Comparison of ENCODE assay signal across 8 cellular contexts in the genomic region with DNA sequence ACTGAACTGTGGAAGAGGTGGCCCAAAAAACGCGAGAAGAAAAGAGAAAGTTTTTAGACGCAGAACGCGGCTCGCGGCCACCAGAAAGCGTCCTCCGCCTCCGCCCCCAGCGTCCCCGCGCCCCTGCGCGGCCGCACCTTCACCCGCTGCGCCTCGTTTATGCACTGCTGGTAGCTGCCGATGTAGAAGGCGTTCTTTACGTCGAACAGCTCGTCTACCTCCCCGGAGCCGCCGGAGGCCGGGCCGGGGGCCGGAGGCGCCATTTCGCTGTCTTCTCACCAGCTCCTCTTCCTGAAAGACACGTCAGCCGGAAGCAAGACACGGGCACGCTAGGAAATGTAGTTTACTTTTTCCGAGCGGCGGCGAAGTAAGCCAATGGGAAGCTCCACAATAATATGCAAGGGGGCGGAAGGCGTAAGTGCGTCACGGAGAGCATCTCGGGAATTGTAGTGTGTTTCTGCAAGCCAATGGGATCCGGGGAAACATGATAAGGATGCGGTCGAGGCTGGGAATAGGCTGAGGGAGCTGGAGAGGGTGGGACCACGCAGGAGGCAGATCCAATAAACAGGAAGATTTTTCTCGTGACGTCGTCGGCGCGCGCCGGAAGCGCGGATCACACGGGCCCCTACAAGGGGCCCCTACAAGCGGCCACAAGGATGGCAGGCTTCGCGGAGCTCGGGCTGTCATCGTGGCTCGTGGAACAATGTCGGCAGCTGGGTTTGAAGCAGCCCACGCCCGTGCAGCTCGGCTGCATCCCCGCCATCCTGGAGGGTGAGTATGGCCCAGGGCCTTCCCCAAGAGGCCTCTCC. TPM values are rescaled to one million over a fixed set of nuclear protein-coding genes. Genes with fewer than 3 reads are reported as not detected.
A peak's percentile ranks its signal among the peaks of the same experiment; 100 is the strongest.
DNase-seq lines count a peak whose midpoint lies in the region; ATAC-seq and TF ChIP-seq lines count a peak whose summit lies in the region.

A gene (minus strand): TSS at position 302 of the 809 bp plus-strand sequence. CDS start 39 bp downstream, at position 263.
A gene with protein sequence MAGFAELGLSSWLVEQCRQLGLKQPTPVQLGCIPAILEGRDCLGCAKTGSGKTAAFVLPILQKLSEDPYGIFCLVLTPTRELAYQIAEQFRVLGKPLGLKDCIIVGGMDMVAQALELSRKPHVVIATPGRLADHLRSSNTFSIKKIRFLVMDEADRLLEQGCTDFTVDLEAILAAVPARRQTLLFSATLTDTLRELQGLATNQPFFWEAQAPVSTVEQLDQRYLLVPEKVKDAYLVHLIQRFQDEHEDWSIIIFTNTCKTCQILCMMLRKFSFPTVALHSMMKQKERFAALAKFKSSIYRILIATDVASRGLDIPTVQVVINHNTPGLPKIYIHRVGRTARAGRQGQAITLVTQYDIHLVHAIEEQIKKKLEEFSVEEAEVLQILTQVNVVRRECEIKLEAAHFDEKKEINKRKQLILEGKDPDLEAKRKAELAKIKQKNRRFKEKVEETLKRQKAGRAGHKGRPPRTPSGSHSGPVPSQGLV (plus strand): TSS at position 630 of the 809 bp plus-strand sequence. CDS start 27 bp downstream, at position 657.

- DNase-seq in GM04504 (ENCODE audit: low read depth) (peak; percentile 100), NCI-H1092 (lab: John Stamatoyannopoulos, UW) (peak; percentile 99), globus pallidus (ENCODE audit: low spot score) (peak; percentile 100), nucleus accumbens (lab: John Stamatoyannopoulos, UW) (peak; percentile 92 to 100 (median 98)), suprapubic skin (ENCODE audit: low spot score in 2 of 2) (peak; percentile 99)

- H3K27ac ChIP-seq in suprapubic skin = peak within 1 kb of the TSS; percentile 94

- under 1% methylated on average over 43 of the region's 71 CpGs for WGBS in suprapubic skin

- no peak for TF ChIP-seq EP300 in suprapubic skin (IDR thresholded peaks at IDR 0.05)

- peak; percentile 77 to 93 for TF ChIP-seq POLR2A in suprapubic skin (IDR thresholded peaks at IDR 0.05)

- ATAC-seq in HG02571 (IDR thresholded peaks at IDR 0.05; ENCODE audit: unreplicated experiment) (peak; percentile 82), SK-N-SH treated with all-trans-retinoic acid at 6 μM for 48 hours (peak; percentile 97)

- H3K4me3 Mint-ChIP-seq in activated naive CD4-positive, alpha-beta T cell treated with anti-CD3 and anti-CD28 coated beads, Interleukin-2, amount 50 U/mL, for 24 hours = peak within 1 kb of the TSS; percentile 97

- no peaks in the 10 kb centered on the region for H3K9me3 ChIP-seq in suprapubic skin

- H3K9me3 Mint-ChIP-seq in activated naive CD4-positive, alpha-beta T cell treated with anti-CD3 and anti-CD28 coated beads, Interleukin-2, amount 50 U/mL, for 24 hours = no peaks in the 10 kb centered on the region

- H3K27me3 Mint-ChIP-seq in activated naive CD4-positive, alpha-beta T cell treated with anti-CD3 and anti-CD28 coated beads, Interleukin-2, amount 50 U/mL, for 24 hours = no peaks in the 10 kb centered on the region

- H3K4me1 ChIP-seq in suprapubic skin = peaks cover 32% of the 10 kb centered on the region

- peaks cover 50% of the 10 kb centered on the region for H3K4me1 Mint-ChIP-seq in activated naive CD4-positive, alpha-beta T cell treated with anti-CD3 and anti-CD28 coated beads, Interleukin-2, amount 50 U/mL, for 24 hours

- H3K36me3 Mint-ChIP-seq in activated naive CD4-positive, alpha-beta T cell treated with anti-CD3 and anti-CD28 coated beads, Interleukin-2, amount 50 U/mL, for 24 hours = peaks cover 6% of the 10 kb centered on the region

- TF ChIP-seq CTCF in suprapubic skin (IDR thresholded peaks at IDR 0.05) = no peak

- peak within 1 kb of the TSS; percentile 97 for H3K27ac Mint-ChIP-seq in activated naive CD4-positive, alpha-beta T cell treated with anti-CD3 and anti-CD28 coated beads, Interleukin-2, amount 50 U/mL, for 24 hours

- peak within 1 kb of the TSS; percentile 96 for H3K4me3 ChIP-seq in suprapubic skin

- H3K27me3 ChIP-seq in suprapubic skin = no peaks in the 10 kb centered on the region

- peaks cover 49% of the 10 kb centered on the region for H3K36me3 ChIP-seq in suprapubic skin

TF ChIP-seq in SK-N-SH treated with all-trans-retinoic acid at 6 μM for 48 hours, 23 proteins besides CTCF, POLR2A, EP300 and RAD21:
- 0 out of 2 replicates have a peak, but pooled peaks have one; percentile 18 for TF ChIP-seq ZFP3 (CRISPR knock-in tag; IDR thresholded peaks at IDR 0.05)
- no peak for TF ChIP-seq CSDC2 (CRISPR knock-in tag; IDR thresholded peaks at IDR 0.05)
- 0 out of 2 replicates have a peak, but pooled peaks have one; percentile 10 for TF ChIP-seq ZNF8 (CRISPR knock-in tag; IDR thresholded peaks at IDR 0.05)
TF ChIP-seq in SK-N-SH treated with all-trans-retinoic acid at 6 μM for 48 hours: peak in this region for 2.

RNA-seq across cellular contexts. Expression of the first gene that starts in this region (rescaled TPM):
- total RNA-seq in suprapubic skin = 100 to 1,000 TPM; 112 to 223 (median 208) TPM

RNA-seq across cellular contexts. Expression of the second gene that starts in this region (rescaled TPM):
- 10 to 100 TPM; 43.4 to 75.6 (median 58.4) TPM for total RNA-seq in suprapubic skin

Comparison
In these comparisons a context has a peak if more than half of its experiments do, and no peak if none do; other contexts are left out.
1. Peak in every context shown above with its lines: DNase-seq, ATAC-seq, H3K4me3 ChIP-seq and H3K27ac ChIP-seq.